8 cellular contexts compared by ENCODE assay signal in genomic region chr10:129963076-129963830, GRCh38. TPM values are rescaled to one million over a fixed set of nuclear protein-coding genes. Genes with fewer than 3 reads are reported as not detected.
A peak's percentile ranks its signal among the peaks of the same experiment; 100 is the strongest.
DNase-seq lines count a peak whose midpoint lies in the region; ATAC-seq and TF ChIP-seq lines count a peak whose summit lies in the region.

No MANE protein-coding gene starts in this region.

- WGBS in testis, 2 donors: 1 to 2% methylated on average over 34 to 77 of the region's 89 CpGs

- no peaks in the 10 kb centered on the region for H3K4me1 ChIP-seq in testis

- no peak for ATAC-seq in activated naive CD8-positive, alpha-beta T cell treated with anti-CD3 and anti-CD28 coated beads, Interleukin-2, amount 10 ng/mL, durations not matched to agents 7 days and 5 days (ENCODE audit: low read depth)
- no peak for ATAC-seq in HG03095 (IDR thresholded peaks at IDR 0.05; ENCODE audit: unreplicated experiment)

- peaks cover 14% of the 10 kb centered on the region for H3K4me1 Mint-ChIP-seq in activated naive CD8-positive, alpha-beta T cell treated with anti-CD3 and anti-CD28 coated beads, Interleukin-2, amount 10 ng/mL, durations not matched to agents 7 days and 5 days

- H3K27ac Mint-ChIP-seq in activated naive CD8-positive, alpha-beta T cell treated with anti-CD3 and anti-CD28 coated beads, Interleukin-2, amount 10 ng/mL, durations not matched to agents 7 days and 5 days: peak overlapping the region; percentile 58

- H3K4me3 ChIP-seq in testis: peak overlapping the region; percentile 45 to 52

- intact Hi-C loops in testis (cut with DNase I; ENCODE audit: low total_unique reads): no loop called here

- peak; percentile 56 for DNase-seq in activated CD8-positive, alpha-beta memory T cell treated with anti-CD3 and anti-CD28 coated beads for 24 hours
- no peak for DNase-seq in activated CD8-positive, alpha-beta memory T cell treated with anti-CD3 and anti-CD28 coated beads, Interleukin-2, amount 50 U/mL, for 4 hours
- peak; percentile 45 for DNase-seq in activated naive CD8-positive, alpha-beta T cell treated with anti-CD3 and anti-CD28 coated beads, Interleukin-2, amount 10 ng/mL, durations not matched to agents 7 days and 5 days
- DNase-seq in iris pigment epithelial cell (ENCODE audit: low read depth) (peak; percentile 19), testis (no peak), SW 1271 (lab: John Stamatoyannopoulos, UW) (no peak), HUDEP-2 (lab: John Stamatoyannopoulos, UW; ENCODE audit: unreplicated experiment in 76 of 76) (no peak)

- peaks cover 5% of the 10 kb centered on the region for H3K27me3 ChIP-seq in testis

- H3K4me3 Mint-ChIP-seq in activated naive CD8-positive, alpha-beta T cell treated with anti-CD3 and anti-CD28 coated beads, Interleukin-2, amount 10 ng/mL, durations not matched to agents 7 days and 5 days: peak overlapping the region; percentile 68

- H3K27me3 Mint-ChIP-seq in activated naive CD8-positive, alpha-beta T cell treated with anti-CD3 and anti-CD28 coated beads, Interleukin-2, amount 10 ng/mL, durations not matched to agents 7 days and 5 days: peaks cover 61% of the 10 kb centered on the region

- no peak for TF ChIP-seq POLR2A in testis (IDR thresholded peaks at IDR 0.05)

- no peaks in the 10 kb centered on the region for H3K9me3 Mint-ChIP-seq in activated naive CD8-positive, alpha-beta T cell treated with anti-CD3 and anti-CD28 coated beads, Interleukin-2, amount 10 ng/mL, durations not matched to agents 7 days and 5 days

- peak overlapping the region in 1 of 2 donors; percentile 24 for H3K27ac ChIP-seq in testis

- POLR2A ChIA-PET in activated naive CD8-positive, alpha-beta T cell treated with anti-CD3 and anti-CD28 coated beads, Interleukin-2, amount 10 ng/mL, durations not matched to agents 7 days and 5 days (lab: Charles Lee): no interaction called here

- peaks cover 4% of the 10 kb centered on the region for H3K36me3 Mint-ChIP-seq in activated naive CD8-positive, alpha-beta T cell treated with anti-CD3 and anti-CD28 coated beads, Interleukin-2, amount 10 ng/mL, durations not matched to agents 7 days and 5 days

- no peak for TF ChIP-seq CTCF in testis (IDR thresholded peaks at IDR 0.05)

- no peaks in the 10 kb centered on the region for H3K9me3 ChIP-seq in testis

- H3K36me3 ChIP-seq in testis (ENCODE audit: low read depth, missing control alignments): no peaks in the 10 kb centered on the region

RNA-seq across cellular contexts. Expression of gene EBF3, which starts 0.8 kb away (rescaled TPM):
- total RNA-seq in activated naive CD8-positive, alpha-beta T cell treated with anti-CD3 and anti-CD28 coated beads, Interleukin-2, amount 10 ng/mL, durations not matched to agents 7 days and 5 days: not detected
- total RNA-seq in testis: 1 to 10 TPM; 6.0 to 7.6 TPM
- polyA plus RNA-seq in testis (ENCODE audit: insufficient read depth, low read depth, low replicate concordance): 4.0 TPM

Comparison
In these comparisons a context has a peak if more than half of its experiments do, and no peak if none do; other contexts are left out.
1. DNase-seq: peak in activated CD8-positive, alpha-beta memory T cell treated with anti-CD3 and anti-CD28 coated beads for 24 hours (single experiment), activated naive CD8-positive, alpha-beta T cell treated with anti-CD3 and anti-CD28 coated beads, Interleukin-2, amount 10 ng/mL, durations not matched to agents 7 days and 5 days (single experiment) and iris pigment epithelial cell (single experiment); none in activated CD8-positive, alpha-beta memory T cell treated with anti-CD3 and anti-CD28 coated beads, Interleukin-2, amount 50 U/mL, for 4 hours (single experiment), testis (single experiment), SW 1271 (0 of 2) and HUDEP-2 (0 of 76).
2. RNA of gene EBF3, which starts 0.8 kb away (total RNA-seq): 6.0 to 7.6 TPM in testis; not detected in activated naive CD8-positive, alpha-beta T cell treated with anti-CD3 and anti-CD28 coated beads, Interleukin-2, amount 10 ng/mL, durations not matched to agents 7 days and 5 days; every median in the first group is over 4 times any median in the second.